Comparison of ENCODE assay signal across 16 cellular contexts in genomic region chr18:66621816-66622576, GRCh38. TPM values are rescaled to one million over a fixed set of nuclear protein-coding genes. Genes with fewer than 3 reads are reported as not detected.
DNase-seq lines count a peak whose midpoint lies in the region; ATAC-seq and TF ChIP-seq lines count a peak whose summit lies in the region.
"Had no signal": no experiment of that assay in that cellular context is flagged by ENCODE, and none has a peak within 500 bp of the region (broad histone marks: within the 10 kb centered on the region; RNA-seq: fewer than 3 reads in every experiment).

No MANE protein-coding gene starts in this region.

- H3K36me3 Mint-ChIP-seq in WTC11: no peaks in the 10 kb centered on the region
- no peaks in the 10 kb centered on the region for H3K36me3 Mint-ChIP-seq in CD14-positive monocyte
- H3K36me3 Mint-ChIP-seq: CD8-positive, alpha-beta memory T cell; IgD-negative memory B cell had no signal

- intact Hi-C loops in CD14-positive monocyte (cut with micrococcal nuclease): loop anchor here in 1 of 2 donors (10.0 kb wide), 1 partner anchor 53 kb away; no protein-coding TSS in a partner anchor

- TF ChIP-seq CTCF in LNCaP clone FGC (IDR thresholded peaks at IDR 0.05; ENCODE audit: control insufficient read depth, extremely low read depth, insufficient read depth): no peak
- TF ChIP-seq CTCF in WTC11 (IDR thresholded peaks at IDR 0.05): no peak
- no peak for TF ChIP-seq CTCF in retinal pigment epithelial cell (conservative IDR thresholded peaks at IDR 0.05; ENCODE audit: low read depth, low read length)
- no peak for TF ChIP-seq CTCF in CD14-positive monocyte (IDR thresholded peaks at IDR 0.05)

- peak; percentile 27 for DNase-seq in DMS53 (lab: John Stamatoyannopoulos, UW)
- no peak for DNase-seq in DMS53 treated with DMSO at 0.1 percent for 48 hours (lab: John Stamatoyannopoulos, UW; ENCODE audit: unreplicated experiment)
- peak; percentile 0 for DNase-seq in LNCaP clone FGC (ENCODE audit: low read depth)
- no peak for DNase-seq in WTC11 (ENCODE audit: low spot score)
- peak; percentile 98 for DNase-seq in retinal pigment epithelial cell (ENCODE audit: low read depth)
- no peak for DNase-seq in NCI-H1105 (lab: John Stamatoyannopoulos, UW)
- no peak for DNase-seq in NCI-H446 treated with DMSO at 0.1 percent for 48 hours (lab: John Stamatoyannopoulos, UW)
- no peak for DNase-seq in CD14-positive monocyte (ENCODE audit: low spot score)
- DNase-seq: CD8-positive, alpha-beta memory T cell had no signal

- H3K4me3 Mint-ChIP-seq in WTC11: no peak overlapping the region
- H3K4me3 Mint-ChIP-seq in CD14-positive monocyte: no peak overlapping the region
- H3K4me3 Mint-ChIP-seq: CD8-positive, alpha-beta memory T cell; IgD-negative memory B cell had no signal

- CTCF ChIA-PET in WTC11 (lab: Charles Lee): interaction anchor here (0.7 kb wide), 1 partner anchor 428 kb away, joined by 4 read pairs; no protein-coding TSS in a partner anchor

- POLR2A ChIA-PET in WTC11 (lab: Charles Lee): interaction anchor here (0.7 kb wide), 1 partner anchor 1692 kb away, joined by 3 read pairs; no protein-coding TSS in a partner anchor

- H3K4me3 ChIP-seq in LNCaP clone FGC (ENCODE audit: low read depth, low read length) (no peak overlapping the region), retinal pigment epithelial cell (ENCODE audit: low read length) (no peak overlapping the region)

- H3K27me3 Mint-ChIP-seq in WTC11 (ENCODE audit: low read depth) (no peaks in the 10 kb centered on the region), CD14-positive monocyte (ENCODE audit: low read depth in 3 of 3) (peaks cover 0 to 6% (median 5%) of the 10 kb centered on the region in 3 donors)
- H3K27me3 Mint-ChIP-seq: CD8-positive, alpha-beta memory T cell; IgD-negative memory B cell had no signal

- peaks cover 23% of the 10 kb centered on the region for H3K4me1 Mint-ChIP-seq in WTC11
- peaks cover 3% of the 10 kb centered on the region for H3K4me1 Mint-ChIP-seq in CD14-positive monocyte
- H3K4me1 Mint-ChIP-seq: CD8-positive, alpha-beta memory T cell; IgD-negative memory B cell had no signal

- H3K9me3 Mint-ChIP-seq in WTC11 (no peaks in the 10 kb centered on the region; the same call in 1 of the 2 replicates), CD14-positive monocyte (peaks cover 0 to 7% (median 0%) of the 10 kb centered on the region in 7 donors)

- no peak for ATAC-seq in WTC11
- ATAC-seq: HCT116 had no signal

- H3K27ac Mint-ChIP-seq in WTC11: peak overlapping the region; percentile 27
- no peak overlapping the region for H3K27ac Mint-ChIP-seq in CD14-positive monocyte
- H3K27ac Mint-ChIP-seq: CD8-positive, alpha-beta memory T cell; IgD-negative memory B cell had no signal

TF ChIP-seq in WTC11, 78 proteins besides CTCF, POLR2A, EP300 and RAD21:
- TF ChIP-seq ZNF121 (CRISPR knock-in tag; IDR thresholded peaks at IDR 0.05): peak; percentile 35; the same call in 1 of the 2 replicates
- no peak for TF ChIP-seq PREB (CRISPR knock-in tag; IDR thresholded peaks at IDR 0.05; ENCODE audit: borderline replicate concordance)

RNA-seq across cellular contexts. Expression of gene CDH19, which starts 18.1 kb away (rescaled TPM):
- total RNA-seq in WTC11 (2021): 0.07 to 0.14 TPM in 2 of 3 replicates, not detected in the other
- polyA plus RNA-seq in CD14-positive monocyte: not detected
- total RNA-seq: A673; CD8-positive, alpha-beta memory T cell; Daoy; H4; HT-29 had no signal
- polyA plus RNA-seq: BJ; CD8-positive, alpha-beta memory T cell; IgD-negative memory B cell had no signal

Comparison
In these comparisons a context has a peak if more than half of its experiments do, and no peak if none do; other contexts are left out.
1. DNase-seq: peak in DMS53 (single experiment), LNCaP clone FGC (single experiment) and retinal pigment epithelial cell (single experiment); none in DMS53 treated with DMSO at 0.1 percent for 48 hours (single experiment), WTC11 (single experiment), NCI-H1105 (single experiment), NCI-H446 treated with DMSO at 0.1 percent for 48 hours (single experiment) and CD14-positive monocyte (single experiment).